In the genomic region with DNA sequence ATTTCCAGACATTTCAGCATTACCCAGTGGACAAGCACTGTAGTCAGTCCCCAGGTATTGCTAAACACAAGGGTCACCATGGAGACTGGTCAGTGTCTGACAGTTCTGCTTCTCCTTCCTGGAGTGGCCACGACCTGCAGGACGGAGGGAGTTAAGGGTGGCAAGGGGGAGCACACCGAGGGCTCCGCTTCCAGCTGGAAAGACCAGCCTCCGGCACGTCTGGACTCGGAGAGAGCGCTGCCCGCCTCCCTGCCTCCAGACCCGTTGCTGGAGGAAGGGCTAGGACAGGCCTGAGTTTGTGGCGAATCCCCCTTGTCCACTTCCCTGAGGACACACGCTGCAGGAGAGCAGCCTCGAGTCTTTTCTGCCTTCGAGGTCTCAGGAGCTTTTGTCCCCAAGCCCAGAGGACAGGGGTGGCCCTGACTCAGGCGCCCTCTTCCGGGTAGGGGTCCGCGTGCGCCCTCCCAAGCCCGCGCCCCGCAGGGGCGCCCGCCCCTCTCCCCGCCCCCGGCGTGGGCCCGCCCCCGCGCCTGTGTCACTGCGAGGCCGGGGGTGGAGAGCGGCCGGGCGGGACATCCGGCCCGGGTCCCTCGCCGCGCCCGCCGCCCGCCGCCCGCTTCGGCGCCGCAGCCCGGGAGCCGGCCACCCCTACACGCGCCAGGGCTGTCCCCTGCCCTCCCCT, we compare ENCODE assay signal across 8 cellular contexts. TPM values are rescaled to one million over a fixed set of nuclear protein-coding genes. Genes with fewer than 3 reads are reported as not detected.
A peak's percentile ranks its signal among the peaks of the same experiment; 100 is the strongest.
DNase-seq lines count a peak whose midpoint lies in the region; ATAC-seq, FAIRE-seq and TF ChIP-seq lines count a peak whose summit lies in the region.

A gene with protein sequence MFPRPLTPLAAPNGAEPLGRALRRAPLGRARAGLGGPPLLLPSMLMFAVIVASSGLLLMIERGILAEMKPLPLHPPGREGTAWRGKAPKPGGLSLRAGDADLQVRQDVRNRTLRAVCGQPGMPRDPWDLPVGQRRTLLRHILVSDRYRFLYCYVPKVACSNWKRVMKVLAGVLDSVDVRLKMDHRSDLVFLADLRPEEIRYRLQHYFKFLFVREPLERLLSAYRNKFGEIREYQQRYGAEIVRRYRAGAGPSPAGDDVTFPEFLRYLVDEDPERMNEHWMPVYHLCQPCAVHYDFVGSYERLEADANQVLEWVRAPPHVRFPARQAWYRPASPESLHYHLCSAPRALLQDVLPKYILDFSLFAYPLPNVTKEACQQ (plus strand): TSS at position 562 of the 682 bp plus-strand sequence. CDS start 230 bp downstream, outside the sequence.

- H3K9me3 ChIP-seq in thymus (ENCODE audit: control insufficient read depth) = no peaks in the 10 kb centered on the region

- H3K4me1 ChIP-seq in thymus (ENCODE audit: control insufficient read depth, insufficient read depth, low read length) = peaks cover 11% of the 10 kb centered on the region

- no peaks in the 10 kb centered on the region for H3K27me3 Mint-ChIP-seq in natural killer cell treated with Interleukin-12 subunit alpha and Interleukin-12 subunit beta and Interleukin-15 and Interleukin-18, amount 100 ng/mL, for 72 hours

- TF ChIP-seq CTCF in AG04449 (IDR thresholded peaks at IDR 0.05; ENCODE audit: insufficient read depth, low read length, missing control alignments) (no peak), fibroblast of the aortic adventitia (IDR thresholded peaks at IDR 0.05; ENCODE audit: insufficient read depth, low read length) (no peak)

- DNase-seq in AG04449 (ENCODE audit: low read depth, low spot score) (no peak), RCC 7860 (ENCODE audit: low spot score) (peak; percentile 27), fibroblast of the aortic adventitia (ENCODE audit: low read depth) (peak; percentile 31)
- peak; percentile 47 for DNase-seq in activated effector memory CD4-positive, alpha-beta T cell treated with Interleukin-2 at 50 U/mL for 16 hours
- peak; percentile 75 for DNase-seq in natural killer cell treated with Interleukin-12 subunit alpha and Interleukin-12 subunit beta and Interleukin-15 and Interleukin-18, amount 100 ng/mL, for 72 hours (ENCODE audit: low spot score)

- peak within 1 kb of the TSS; percentile 61 for H3K27ac ChIP-seq in thymus (ENCODE audit: low read depth)

- peak within 1 kb of the TSS; percentile 92 for H3K4me3 Mint-ChIP-seq in natural killer cell treated with Interleukin-12 subunit alpha and Interleukin-12 subunit beta and Interleukin-15 and Interleukin-18, amount 100 ng/mL, for 72 hours

- 9% methylated on average over 52 of the region's 52 CpGs for WGBS in thymus

- ATAC-seq in GM18502 (IDR thresholded peaks at IDR 0.05; ENCODE audit: poor library complexity, unreplicated experiment) = peak; percentile 68
- peak; percentile 74 for ATAC-seq in HG03175 (IDR thresholded peaks at IDR 0.05; ENCODE audit: unreplicated experiment)
- peak; percentile 90 to 91 for ATAC-seq in natural killer cell treated with Interleukin-12 subunit alpha and Interleukin-12 subunit beta and Interleukin-15 and Interleukin-18, amount 100 ng/mL, for 72 hours

- H3K4me1 Mint-ChIP-seq in natural killer cell treated with Interleukin-12 subunit alpha and Interleukin-12 subunit beta and Interleukin-15 and Interleukin-18, amount 100 ng/mL, for 72 hours (ENCODE audit: low read depth in 2 of 2) = peaks cover 6 to 9% of the 10 kb centered on the region in 2 donors

- CTCF ChIA-PET in AG04449 (lab: Yijun Ruan, JAX) = interaction anchor here (1.0 to 1.2 kb wide), 4 partner anchors 10 to 49 kb away, joined by 3 read pairs; a partner anchor contains a TSS

- H3K36me3 ChIP-seq in thymus (ENCODE audit: control insufficient read depth, insufficient read depth) = peaks cover 15% of the 10 kb centered on the region

- POLR2A ChIA-PET in AG04449 (lab: Yijun Ruan, JAX) = no interaction called here

- no peaks in the 10 kb centered on the region for H3K36me3 Mint-ChIP-seq in natural killer cell treated with Interleukin-12 subunit alpha and Interleukin-12 subunit beta and Interleukin-15 and Interleukin-18, amount 100 ng/mL, for 72 hours

- H3K27ac Mint-ChIP-seq in natural killer cell treated with Interleukin-12 subunit alpha and Interleukin-12 subunit beta and Interleukin-15 and Interleukin-18, amount 100 ng/mL, for 72 hours = peak within 1 kb of the TSS; percentile 64 to 92

- H3K9me3 Mint-ChIP-seq in natural killer cell treated with Interleukin-12 subunit alpha and Interleukin-12 subunit beta and Interleukin-15 and Interleukin-18, amount 100 ng/mL, for 72 hours = no peaks in the 10 kb centered on the region

- no peak for FAIRE-seq in RCC 7860 (lab: Jason Lieb, UNC)

- no peaks in the 10 kb centered on the region for H3K27me3 ChIP-seq in thymus (ENCODE audit: control insufficient read depth, insufficient read depth)

- peak within 1 kb of the TSS; percentile 71 for H3K4me3 ChIP-seq in AG04449 (ENCODE audit: low read depth, low read length)
- H3K4me3 ChIP-seq in fibroblast of the aortic adventitia (ENCODE audit: low read depth, low read length) = peak within 1 kb of the TSS; percentile 76
- peak within 1 kb of the TSS; percentile 87 for H3K4me3 ChIP-seq in thymus (ENCODE audit: low read length)

RNA-seq across cellular contexts. Expression of the gene that starts here (rescaled TPM):
- total RNA-seq in fibroblast of the aortic adventitia (ENCODE audit: low replicate concordance) = 8.8 and 14.9 TPM in 2 replicates
- total RNA-seq in natural killer cell treated with Interleukin-12 subunit alpha and Interleukin-12 subunit beta and Interleukin-15 and Interleukin-18, amount 100 ng/mL, for 72 hours = 10 to 100 TPM in 1 of 2 donors, 1 to 10 TPM in 1; 9.1 to 14.7 TPM
- 11.9 TPM for polyA plus RNA-seq in thymus
